ENCODE assay signal across 25 cellular contexts in the genomic region with DNA sequence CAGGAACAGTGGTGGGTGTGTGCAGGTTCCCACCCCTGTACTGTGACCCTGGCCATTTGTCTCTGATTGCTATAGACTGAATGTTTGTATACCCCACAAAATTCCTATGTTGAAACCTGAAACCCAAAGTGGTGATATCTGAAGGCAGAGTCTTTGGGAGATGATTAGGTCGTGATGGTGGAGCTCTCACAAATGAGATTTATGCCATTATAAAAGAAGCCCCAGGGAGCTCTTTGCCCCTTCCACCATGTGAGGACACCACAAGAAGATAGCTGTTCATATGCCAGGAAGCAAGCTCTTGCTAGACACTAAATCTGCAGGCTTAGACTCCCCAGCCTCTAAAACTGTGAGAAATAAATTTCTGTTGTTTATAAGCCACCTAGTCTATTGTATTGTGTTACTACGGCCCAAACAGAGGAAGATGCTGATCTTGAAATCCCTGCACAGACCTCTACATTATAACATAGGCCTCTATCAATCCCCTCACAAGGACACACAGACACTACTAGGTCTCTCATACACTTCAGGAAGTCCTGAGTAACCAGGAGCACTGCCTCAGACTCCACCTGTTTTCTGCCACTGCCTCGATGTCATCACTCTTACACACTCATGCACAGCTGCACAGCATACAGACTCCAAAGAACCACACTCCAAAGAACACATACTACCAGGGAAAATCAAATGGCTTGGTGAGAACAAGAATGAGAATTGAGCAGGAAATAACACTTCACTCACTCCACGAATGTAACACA. TPM values are rescaled to one million over a fixed set of nuclear protein-coding genes. Genes with fewer than 3 reads are reported as not detected.
A peak's percentile ranks its signal among the peaks of the same experiment; 100 is the strongest.
DNase-seq lines count a peak whose midpoint lies in the region; ATAC-seq and TF ChIP-seq lines count a peak whose summit lies in the region.
"Had no signal": no experiment of that assay in that cellular context is flagged by ENCODE, and none has a peak within 500 bp of the region (broad histone marks: within the 10 kb centered on the region; RNA-seq: fewer than 3 reads in every experiment).

No MANE protein-coding gene starts in this region.

- ATAC-seq in stimulated activated naive CD8-positive, alpha-beta T cell treated with anti-CD3 and anti-CD28 coated beads, Interleukin-15, amount 100 ng/mL, for 72 hours = peak; percentile 58
- no peak for ATAC-seq in stimulated activated naive CD8-positive, alpha-beta T cell treated with anti-CD3 and anti-CD28 coated beads, Interleukin-15, Interleukin-2, amounts not matched to agents 100 U/mL and 50 U/mL, for 24 hours
- ATAC-seq in activated CD8-positive, alpha-beta T cell treated with anti-CD3 and anti-CD28 coated beads for 36 hours = peak; percentile 64
- ATAC-seq in HG03095 (IDR thresholded peaks at IDR 0.05; ENCODE audit: unreplicated experiment) (no peak), HG03571 (IDR thresholded peaks at IDR 0.05; ENCODE audit: unreplicated experiment) (no peak)
- ATAC-seq: HepG2; left lobe of liver; stimulated activated naive B cell treated with anti-CD40 and anti-IgM and Interleukin-4, amounts not matched to agents 10 μg/mL and 1 μg/mL and 100 μg/mL, for 72 hours had no signal

- intact Hi-C loops in activated CD8-positive, alpha-beta T cell treated with anti-CD3 and anti-CD28 coated beads for 36 hours (cut with micrococcal nuclease) = no loop called here

- no peaks in the 10 kb centered on the region for H3K36me3 Mint-ChIP-seq in activated CD8-positive, alpha-beta T cell treated with anti-CD3 and anti-CD28 coated beads for 36 hours (ENCODE audit: low read depth)
- H3K36me3 Mint-ChIP-seq: activated naive CD8-positive, alpha-beta T cell treated with anti-CD3 and anti-CD28 coated beads, Interleukin-2, amount 10 ng/mL, durations not matched to agents 7 days and 5 days; stimulated activated naive B cell treated with anti-CD40 and anti-IgM and Interleukin-4, amounts not matched to agents 10 μg/mL and 1 μg/mL and 100 μg/mL, for 72 hours had no signal

- peaks cover 6% of the 10 kb centered on the region for H3K4me1 Mint-ChIP-seq in stimulated activated naive CD8-positive, alpha-beta T cell treated with anti-CD3 and anti-CD28 coated beads, Interleukin-15, amount 100 ng/mL, for 72 hours
- H3K4me1 Mint-ChIP-seq in activated CD8-positive, alpha-beta T cell treated with anti-CD3 and anti-CD28 coated beads for 36 hours (ENCODE audit: low read depth) = peaks cover 8% of the 10 kb centered on the region
- H3K4me1 Mint-ChIP-seq: stimulated activated naive B cell treated with anti-CD40 and anti-IgM and Interleukin-4, amounts not matched to agents 10 μg/mL and 1 μg/mL and 100 μg/mL, for 72 hours had no signal

- DNase-seq in stimulated activated naive CD8-positive, alpha-beta T cell treated with anti-CD3 and anti-CD28 coated beads, Interleukin-15, amount 100 ng/mL, for 72 hours = no peak
- no peak for DNase-seq in stimulated activated naive CD8-positive, alpha-beta T cell treated with anti-CD3 and anti-CD28 coated beads, Interleukin-15, Interleukin-2, amounts not matched to agents 100 U/mL and 50 U/mL, for 24 hours
- DNase-seq in activated CD8-positive, alpha-beta T cell treated with anti-CD3 and anti-CD28 coated beads for 36 hours = peak; percentile 4
- peak; percentile 47 for DNase-seq in inferior parietal cortex (ENCODE audit: extremely low spot score)
- DNase-seq in SHP77 (lab: John Stamatoyannopoulos, UW) = no peak
- no peak for DNase-seq in NCI-H1092 (lab: John Stamatoyannopoulos, UW)
- DNase-seq: activated CD4-positive, alpha-beta T cell treated with anti-CD3 and anti-CD28 coated beads, Interleukin-2, amount 10 ng/mL, durations not matched to agents 24 days and 14 days; activated naive CD8-positive, alpha-beta T cell treated with anti-CD3 and anti-CD28 coated beads, Interleukin-2, amount 10 ng/mL, durations not matched to agents 7 days and 5 days; Caco-2; effector CD8-positive, alpha-beta T cell; erythroblast; H7; mesenchymal stem cell; NCI-H1048; NCI-H187; occipital lobe; stimulated activated CD4-positive, alpha-beta T cell treated with anti-CD3 and anti-CD28 coated beads, Interleukin-2, amount 100 ng/mL, for 24 hours; stimulated activated naive B cell treated with anti-CD40 and anti-IgM and Interleukin-4, amounts not matched to agents 10 μg/mL and 1 μg/mL and 100 μg/mL, for 72 hours had no signal

- H3K9me3 Mint-ChIP-seq in stimulated activated naive CD8-positive, alpha-beta T cell treated with anti-CD3 and anti-CD28 coated beads, Interleukin-15, amount 100 ng/mL, for 72 hours = no peaks in the 10 kb centered on the region
- H3K9me3 Mint-ChIP-seq in activated CD8-positive, alpha-beta T cell treated with anti-CD3 and anti-CD28 coated beads for 36 hours = no peaks in the 10 kb centered on the region
- H3K9me3 Mint-ChIP-seq: activated CD4-positive, alpha-beta T cell treated with anti-CD3 and anti-CD28 coated beads, Interleukin-2, amount 10 ng/mL, durations not matched to agents 24 days and 14 days; activated naive CD8-positive, alpha-beta T cell treated with anti-CD3 and anti-CD28 coated beads, Interleukin-2, amount 10 ng/mL, durations not matched to agents 7 days and 5 days; stimulated activated naive B cell treated with anti-CD40 and anti-IgM and Interleukin-4, amounts not matched to agents 10 μg/mL and 1 μg/mL and 100 μg/mL, for 72 hours had no signal

- no peaks in the 10 kb centered on the region for H3K27me3 Mint-ChIP-seq in stimulated activated naive CD8-positive, alpha-beta T cell treated with anti-CD3 and anti-CD28 coated beads, Interleukin-15, amount 100 ng/mL, for 72 hours
- peaks cover 3% of the 10 kb centered on the region for H3K27me3 Mint-ChIP-seq in activated CD8-positive, alpha-beta T cell treated with anti-CD3 and anti-CD28 coated beads for 36 hours

- CTCF ChIA-PET in activated CD8-positive, alpha-beta T cell treated with anti-CD3 and anti-CD28 coated beads for 36 hours (lab: Charles Lee) = interaction anchor here (1.0 to 2.2 kb wide), 4 partner anchors 8 to 138 kb away, joined by 3 to 8 read pairs (median 4); a partner anchor contains a TSS

- TF ChIP-seq CTCF in activated CD8-positive, alpha-beta T cell treated with anti-CD3 and anti-CD28 coated beads for 36 hours (IDR thresholded peaks at IDR 0.05) = no peak

- H3K4me3 Mint-ChIP-seq in stimulated activated naive CD8-positive, alpha-beta T cell treated with anti-CD3 and anti-CD28 coated beads, Interleukin-15, amount 100 ng/mL, for 72 hours = no peak overlapping the region
- H3K4me3 Mint-ChIP-seq in activated CD8-positive, alpha-beta T cell treated with anti-CD3 and anti-CD28 coated beads for 36 hours = no peak overlapping the region
- H3K4me3 Mint-ChIP-seq: activated CD4-positive, alpha-beta T cell treated with anti-CD3 and anti-CD28 coated beads, Interleukin-2, amount 10 ng/mL, durations not matched to agents 24 days and 14 days; activated naive CD8-positive, alpha-beta T cell treated with anti-CD3 and anti-CD28 coated beads, Interleukin-2, amount 10 ng/mL, durations not matched to agents 7 days and 5 days; stimulated activated naive B cell treated with anti-CD40 and anti-IgM and Interleukin-4, amounts not matched to agents 10 μg/mL and 1 μg/mL and 100 μg/mL, for 72 hours had no signal

- POLR2A ChIA-PET in activated CD8-positive, alpha-beta T cell treated with anti-CD3 and anti-CD28 coated beads for 36 hours (lab: Charles Lee) = no interaction called here

- H3K27ac Mint-ChIP-seq in stimulated activated naive CD8-positive, alpha-beta T cell treated with anti-CD3 and anti-CD28 coated beads, Interleukin-15, amount 100 ng/mL, for 72 hours = peak overlapping the region in 1 of 2 donors; percentile 9
- no peak overlapping the region for H3K27ac Mint-ChIP-seq in activated CD8-positive, alpha-beta T cell treated with anti-CD3 and anti-CD28 coated beads for 36 hours
- H3K27ac Mint-ChIP-seq: activated CD4-positive, alpha-beta T cell treated with anti-CD3 and anti-CD28 coated beads, Interleukin-2, amount 10 ng/mL, durations not matched to agents 24 days and 14 days; activated naive CD8-positive, alpha-beta T cell treated with anti-CD3 and anti-CD28 coated beads, Interleukin-2, amount 10 ng/mL, durations not matched to agents 7 days and 5 days; stimulated activated naive B cell treated with anti-CD40 and anti-IgM and Interleukin-4, amounts not matched to agents 10 μg/mL and 1 μg/mL and 100 μg/mL, for 72 hours had no signal

RNA-seq across cellular contexts. Expression of a gene that starts 14.7 kb away (rescaled TPM):
- total RNA-seq in activated CD8-positive, alpha-beta T cell treated with anti-CD3 and anti-CD28 coated beads for 36 hours = under 1 TPM in 1 of 2 experiments, not detected in 1; 0.07 TPM
- total RNA-seq: activated CD4-positive, alpha-beta T cell treated with anti-CD3 and anti-CD28 coated beads, Interleukin-2, amount 10 ng/mL, durations not matched to agents 24 days and 14 days; HepG2; LHCN-M2; NCI-H460; smooth muscle cell had no signal

Comparison
In these comparisons a context has a peak if more than half of its experiments do, and no peak if none do; other contexts are left out.
1. ATAC-seq: peak in stimulated activated naive CD8-positive, alpha-beta T cell treated with anti-CD3 and anti-CD28 coated beads, Interleukin-15, amount 100 ng/mL, for 72 hours (single experiment) and activated CD8-positive, alpha-beta T cell treated with anti-CD3 and anti-CD28 coated beads for 36 hours (single experiment); none in stimulated activated naive CD8-positive, alpha-beta T cell treated with anti-CD3 and anti-CD28 coated beads, Interleukin-15, Interleukin-2, amounts not matched to agents 100 U/mL and 50 U/mL, for 24 hours (single experiment), HG03095 (single experiment) and HG03571 (single experiment).
2. DNase-seq: peak in activated CD8-positive, alpha-beta T cell treated with anti-CD3 and anti-CD28 coated beads for 36 hours (single experiment) and inferior parietal cortex (single experiment); none in stimulated activated naive CD8-positive, alpha-beta T cell treated with anti-CD3 and anti-CD28 coated beads, Interleukin-15, amount 100 ng/mL, for 72 hours (0 of 2), stimulated activated naive CD8-positive, alpha-beta T cell treated with anti-CD3 and anti-CD28 coated beads, Interleukin-15, Interleukin-2, amounts not matched to agents 100 U/mL and 50 U/mL, for 24 hours (single experiment), SHP77 (0 of 2) and NCI-H1092 (single experiment).